In the genomic region with DNA sequence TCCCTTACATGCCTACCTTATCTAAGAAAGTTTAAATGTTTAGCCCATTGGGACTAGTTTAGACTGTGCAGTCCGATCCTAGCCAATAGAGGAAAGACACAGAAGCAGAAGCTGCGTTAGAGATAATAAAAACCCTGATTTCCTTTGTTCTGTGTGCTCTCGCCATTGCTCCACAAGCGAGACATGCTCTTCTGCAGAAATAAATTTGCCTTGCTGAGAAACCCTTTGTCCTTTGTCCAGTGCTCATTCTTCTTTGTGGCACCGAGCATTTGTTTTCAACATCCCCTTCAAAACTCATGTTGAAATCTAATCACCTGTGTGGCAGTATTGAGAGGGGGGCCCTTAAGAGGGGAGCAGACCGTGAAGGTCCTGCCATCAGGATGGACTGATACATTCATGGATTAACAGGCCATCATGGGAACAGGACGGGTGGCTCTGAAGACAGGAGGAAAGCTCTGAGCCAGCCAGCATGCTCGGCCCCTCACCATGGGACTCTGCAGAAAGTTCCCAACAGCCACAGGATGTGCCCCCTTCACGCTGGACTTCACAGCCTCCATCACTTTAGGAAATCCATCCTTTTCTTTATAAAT, we compare ENCODE assay signal across 18 cellular contexts.
DNase-seq lines count a peak whose midpoint lies in the region; ATAC-seq, FAIRE-seq and TF ChIP-seq lines count a peak whose summit lies in the region.
"Had no signal": no experiment of that assay in that cellular context is flagged by ENCODE, and none has a peak within 500 bp of the region (broad histone marks: within the 10 kb centered on the region; RNA-seq: fewer than 3 reads in every experiment).

No MANE protein-coding gene starts in this region.

- H3F3A ChIP-seq in smooth muscle cell (ENCODE audit: low read depth): no peaks in the 10 kb centered on the region

- H3K27ac ChIP-seq in HepG2 (ENCODE audit: extremely low read length, insufficient read depth, low read length) (no peak overlapping the region), right lobe of liver (no peak overlapping the region), HEK293 (ENCODE audit: extremely low read depth, low read depth, low read length) (no peak overlapping the region), hepatocyte (peak overlapping the region; percentile 72), smooth muscle cell (ENCODE audit: low read depth) (no peak overlapping the region)
- H3K27ac ChIP-seq: BLaER1 treated with 17β-estradiol and CSF1 and Interleukin-3, amounts not matched to agents 10 nM and 100 nM; KMS-11 had no signal

- POLR2A ChIA-PET in HepG2 (lab: Yijun Ruan, JAX) (no interaction called here), HEK293 (lab: Yijun Ruan, JAX) (no interaction called here)

- no peak for ATAC-seq in HepG2
- no peak for ATAC-seq in right lobe of liver
- no peak for ATAC-seq in HG03108 (IDR thresholded peaks at IDR 0.05; ENCODE audit: unreplicated experiment)

- TF ChIP-seq RAD21 in HepG2 (CRISPR knock-in tag; IDR thresholded peaks at IDR 0.05): no peak

- no peak for FAIRE-seq in HepG2 (lab: Jason Lieb, UNC)
- FAIRE-seq: GM12892 had no signal

- DNase-seq in HepG2 (ENCODE audit: low spot score): no peak
- DNase-seq in right lobe of liver: no peak
- DNase-seq in hepatocyte (ENCODE audit: low spot score): no peak
- DNase-seq in smooth muscle cell (lab: John Stamatoyannopoulos, UW; ENCODE audit: unreplicated experiment): no peak
- DNase-seq in SHP77 treated with DMSO at 0.1 percent for 48 hours (lab: John Stamatoyannopoulos, UW): no peak
- DNase-seq in NCI-H1048 (lab: John Stamatoyannopoulos, UW): no peak
- DNase-seq: Calu3; CD4-positive, CD25-positive, alpha-beta regulatory T cell; DMS 273 treated with DMSO at 0.1 percent for 48 hours; DMS79 treated with DMSO at 0.1 percent for 48 hours; GDM1; GOT3 had no signal

- TF ChIP-seq EP300 in HepG2 (IDR thresholded peaks at IDR 0.05; ENCODE audit: low read depth in 2 of 2, low read length in 2 of 2) (no peak), HepG2 (CRISPR knock-in tag; IDR thresholded peaks at IDR 0.05; ENCODE audit: borderline replicate concordance) (no peak)

- H3K9me3 ChIP-seq in HepG2 (ENCODE audit: low read length): peaks cover 22% of the 10 kb centered on the region
- peaks cover 0 to 16% (median 1%) of the 10 kb centered on the region in 4 donors for H3K9me3 ChIP-seq in right lobe of liver
- H3K9me3 ChIP-seq in HEK293 (ENCODE audit: control insufficient read depth, insufficient read depth, low read depth, low read length): no peaks in the 10 kb centered on the region
- H3K9me3 ChIP-seq in hepatocyte (ENCODE audit: low read depth): no peaks in the 10 kb centered on the region
- H3K9me3 ChIP-seq in smooth muscle cell (replicated peaks; ENCODE audit: low read depth): no peaks in the 10 kb centered on the region

- WGBS in HepG2 (ENCODE audit: low lambda C conversion rate): 38% methylated on average over 9 of the region's 9 CpGs
- 76% methylated on average over 6 of the region's 9 CpGs for WGBS in right lobe of liver (ENCODE audit: insufficient coverage, low coverage, low lambda C conversion rate, missing lambda C conversion rate)
- WGBS in hepatocyte (ENCODE audit: low lambda C conversion rate, missing lambda C conversion rate): 52% methylated on average over 9 of the region's 9 CpGs
- WGBS in smooth muscle cell (ENCODE audit: low lambda C conversion rate): 76% methylated on average over 9 of the region's 9 CpGs

- H3K79me2 ChIP-seq in HepG2 (ENCODE audit: insufficient read depth, low read length) (no peaks in the 10 kb centered on the region), hepatocyte (no peaks in the 10 kb centered on the region), smooth muscle cell (ENCODE audit: low read depth) (no peaks in the 10 kb centered on the region)

- H3K36me3 ChIP-seq in HepG2 (replicated peaks in 1 of 2; ENCODE audit: control insufficient read depth in 1 of 2, insufficient read depth in 2 of 2, low read length in 2 of 2) (no peaks in the 10 kb centered on the region), right lobe of liver (no peaks in the 10 kb centered on the region), HEK293 (ENCODE audit: control insufficient read depth in 2 of 2, insufficient read depth in 1 of 2, low read length in 2 of 2) (no peaks in the 10 kb centered on the region), hepatocyte (replicated peaks; ENCODE audit: insufficient read depth, low read depth) (no peaks in the 10 kb centered on the region), smooth muscle cell (ENCODE audit: low read depth) (no peaks in the 10 kb centered on the region)
- H3K36me3 ChIP-seq: HAP-1 had no signal

- H2AFZ ChIP-seq in HepG2 (ENCODE audit: low read length) (no peak overlapping the region), hepatocyte (no peak overlapping the region), smooth muscle cell (ENCODE audit: low read depth) (peak overlapping the region; percentile 5)

- no peak overlapping the region for H3K4me3 ChIP-seq in HepG2 (replicated peaks in 1 of 3; ENCODE audit: insufficient read depth in 1 of 3, low read depth in 2 of 3, low read length in 3 of 3)
- H3K4me3 ChIP-seq in right lobe of liver: no peak overlapping the region
- H3K4me3 ChIP-seq in HEK293 (ENCODE audit: low read depth, low read length): no peak overlapping the region
- H3K4me3 ChIP-seq in hepatocyte: no peak overlapping the region
- no peak overlapping the region for H3K4me3 ChIP-seq in smooth muscle cell
- H3K4me3 ChIP-seq: HAP-1 had no signal

- H3K27me3 ChIP-seq in HepG2 (ENCODE audit: control insufficient read depth in 1 of 2, insufficient read depth in 2 of 2, low read length in 2 of 2) (peaks cover 5 to 44% of the 10 kb centered on the region in 2 experiments), right lobe of liver (no peaks in the 10 kb centered on the region), hepatocyte (no peaks in the 10 kb centered on the region), smooth muscle cell (ENCODE audit: low read depth) (no peaks in the 10 kb centered on the region)
- H3K27me3 ChIP-seq: BLaER1 treated with 17β-estradiol and CSF1 and Interleukin-3, amounts not matched to agents 10 nM and 100 nM had no signal

- CTCF ChIA-PET in HepG2 (lab: Yijun Ruan, JAX; ENCODE audit: low intra/inter-chr PET ratio, low total read pairs): no interaction called here
- CTCF ChIA-PET in HEK293 (lab: Yijun Ruan, JAX): no interaction called here

- no peaks in the 10 kb centered on the region for H3K9me2 ChIP-seq in hepatocyte (replicated peaks; ENCODE audit: insufficient read depth)

- peaks cover 24% of the 10 kb centered on the region for H3K4me1 ChIP-seq in HepG2 (ENCODE audit: insufficient read depth, low read length)
- H3K4me1 ChIP-seq in right lobe of liver: no peaks in the 10 kb centered on the region
- H3K4me1 ChIP-seq in HEK293 (ENCODE audit: control insufficient read depth, insufficient read depth, low read length): no peaks in the 10 kb centered on the region
- peaks cover 10% of the 10 kb centered on the region for H3K4me1 ChIP-seq in hepatocyte (ENCODE audit: insufficient read depth)
- peaks cover 5% of the 10 kb centered on the region for H3K4me1 ChIP-seq in smooth muscle cell (ENCODE audit: low read depth)
- H3K4me1 ChIP-seq: HAP-1 had no signal

- H3K9ac ChIP-seq in HepG2 (ENCODE audit: insufficient read depth, low read depth, low read length): no peak overlapping the region
- H3K9ac ChIP-seq in smooth muscle cell (ENCODE audit: low read depth): no peak overlapping the region
- H3K9ac ChIP-seq: BLaER1 treated with 17β-estradiol and CSF1 and Interleukin-3, amounts not matched to agents 10 nM and 100 nM; KMS-11 had no signal

- BruUV-seq in HepG2 (replicated peaks; lab: Mats Ljungman, UMichigan): no TSS peak

- intact Hi-C loops in HepG2 (cut with micrococcal nuclease; ENCODE audit: unreplicated experiment) (no loop called here), right lobe of liver (cut with DNase I) (no loop called here)

- no peak for TF ChIP-seq CTCF in HepG2 (CRISPR knock-in tag; IDR thresholded peaks at IDR 0.05)
- TF ChIP-seq CTCF in right lobe of liver (IDR thresholded peaks at IDR 0.05): no peak
- TF ChIP-seq CTCF in HEK293 (tag by site-specific recombination; IDR thresholded peaks at IDR 0.05): no peak
- TF ChIP-seq CTCF in hepatocyte (IDR thresholded peaks at IDR 0.05; ENCODE audit: poor library complexity): no peak
- no peak for TF ChIP-seq CTCF in smooth muscle cell (IDR thresholded peaks at IDR 0.05; ENCODE audit: borderline replicate concordance, insufficient read depth, poor library complexity, severe bottlenecking)

- TF ChIP-seq POLR2A in HepG2 (IDR thresholded peaks at IDR 0.05; ENCODE audit: insufficient read depth in 1 of 2, low read depth in 2 of 2, low read length in 2 of 2): no peak
- TF ChIP-seq POLR2A in right lobe of liver (IDR thresholded peaks at IDR 0.05): no peak

- H4K20me1 ChIP-seq in HepG2 (ENCODE audit: insufficient read depth, low read length): no peaks in the 10 kb centered on the region
- H4K20me1 ChIP-seq in hepatocyte (ENCODE audit: insufficient read depth, poor library complexity, severe bottlenecking): no peaks in the 10 kb centered on the region
- no peaks in the 10 kb centered on the region for H4K20me1 ChIP-seq in smooth muscle cell (ENCODE audit: low read depth)
- H4K20me1 ChIP-seq: BLaER1 treated with 17β-estradiol and CSF1 and Interleukin-3, amounts not matched to agents 10 nM and 100 nM had no signal

- H3K4me2 ChIP-seq in HepG2 (ENCODE audit: low read depth, low read length) (no peak overlapping the region), hepatocyte (peak overlapping the region; percentile 13), smooth muscle cell (no peak overlapping the region)
- H3K4me2 ChIP-seq: BLaER1 treated with 17β-estradiol and CSF1 and Interleukin-3, amounts not matched to agents 10 nM and 100 nM; KMS-11 had no signal

- in situ Hi-C loops in HepG2 (cut with HindIII; ENCODE audit: extremely low pct_ligation_motif_present, low pct_unique_long_range_greater_than_20kb): no loop called here

TF ChIP-seq in HepG2, 621 proteins besides CTCF, POLR2A, EP300 and RAD21 (continues in another document):
- 0 out of 2 replicates have a peak, but pooled peaks have one; percentile 81 for TF ChIP-seq ZNF562 (CRISPR knock-in tag; IDR thresholded peaks at IDR 0.05; ENCODE audit: borderline replicate concordance)

TF ChIP-seq in HEK293, 187 proteins besides CTCF, POLR2A, EP300 and RAD21 (continues in another document):
- no peak for TF ChIP-seq MEIS1 (CRISPR knock-in tag; IDR thresholded peaks at IDR 0.05; ENCODE audit: borderline replicate concordance)
- TF ChIP-seq, protein P1, sequence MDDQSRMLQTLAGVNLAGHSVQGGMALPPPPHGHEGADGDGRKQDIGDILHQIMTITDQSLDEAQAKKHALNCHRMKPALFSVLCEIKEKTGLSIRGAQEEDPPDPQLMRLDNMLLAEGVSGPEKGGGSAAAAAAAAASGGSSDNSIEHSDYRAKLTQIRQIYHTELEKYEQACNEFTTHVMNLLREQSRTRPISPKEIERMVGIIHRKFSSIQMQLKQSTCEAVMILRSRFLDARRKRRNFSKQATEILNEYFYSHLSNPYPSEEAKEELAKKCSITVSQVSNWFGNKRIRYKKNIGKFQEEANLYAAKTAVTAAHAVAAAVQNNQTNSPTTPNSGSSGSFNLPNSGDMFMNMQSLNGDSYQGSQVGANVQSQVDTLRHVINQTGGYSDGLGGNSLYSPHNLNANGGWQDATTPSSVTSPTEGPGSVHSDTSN (CRISPR knock-in tag; IDR thresholded peaks at IDR 0.05): no peak
